In the genomic region with DNA sequence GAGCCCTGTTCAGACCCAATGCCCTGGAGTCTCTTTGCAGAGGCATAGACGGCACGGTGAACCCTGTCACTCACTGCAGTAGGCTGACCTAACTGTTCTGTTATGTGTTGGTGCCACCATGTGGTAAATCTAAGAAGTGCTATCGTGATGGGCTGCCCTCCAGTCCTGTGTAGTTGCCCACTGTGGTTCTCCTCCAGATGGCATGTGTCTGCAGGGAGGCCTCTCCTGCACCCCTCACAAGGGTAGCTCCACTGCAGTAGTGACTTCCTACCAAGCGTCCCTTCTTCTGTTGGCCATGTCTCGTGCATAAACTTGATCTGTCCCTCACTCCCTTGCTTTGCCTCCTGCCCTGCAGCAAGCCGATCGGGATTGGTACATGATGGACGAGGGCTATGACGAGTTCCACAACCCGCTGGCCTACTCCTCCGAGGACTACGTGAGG, we compare ENCODE assay signal across 8 cellular contexts. TPM values are rescaled to one million over a fixed set of nuclear protein-coding genes. Genes with fewer than 3 reads are reported as not detected.
DNase-seq lines count a peak whose midpoint lies in the region; ATAC-seq and TF ChIP-seq lines count a peak whose summit lies in the region.

No MANE protein-coding gene starts in this region.

- H3K4me3 ChIP-seq in esophagus squamous epithelium: no peak overlapping the region
- H3K4me3 ChIP-seq in aorta (ENCODE audit: low read length in 2 of 2): no peak overlapping the region

- H3K27me3 ChIP-seq in esophagus squamous epithelium (no peaks in the 10 kb centered on the region), aorta (ENCODE audit: control insufficient read depth in 1 of 2, insufficient read depth in 2 of 2, low read length in 1 of 2) (no peaks in the 10 kb centered on the region)

- H3K9me3 ChIP-seq in esophagus squamous epithelium: no peaks in the 10 kb centered on the region
- no peaks in the 10 kb centered on the region for H3K9me3 ChIP-seq in aorta (ENCODE audit: control insufficient read depth, low read length)

- H3K36me3 ChIP-seq in esophagus squamous epithelium (peaks cover 38 to 86% (median 58%) of the 10 kb centered on the region in 3 donors), aorta (ENCODE audit: control insufficient read depth in 1 of 2, insufficient read depth in 2 of 2, low read length in 1 of 2) (peaks cover 0 to 41% of the 10 kb centered on the region in 2 donors)

- TF ChIP-seq POLR2A in esophagus squamous epithelium (IDR thresholded peaks at IDR 0.05): no peak

- H3K27ac Mint-ChIP-seq in nephron: no peak overlapping the region

- peak; percentile 45 for DNase-seq in A172 (ENCODE audit: low spot score)
- peak; percentile 0 for DNase-seq in NCI-H2196 treated with DMSO at 0.1 percent for 48 hours (lab: John Stamatoyannopoulos, UW; ENCODE audit: unreplicated experiment)
- DNase-seq in activated CD4-positive, alpha-beta T cell treated with anti-CD3 and anti-CD28 coated beads, Interleukin-2, amount 50 U/mL, for 4 hours: peak; percentile 28 to 36
- no peak for DNase-seq in esophagus squamous epithelium (lab: John Stamatoyannopoulos, UW)
- DNase-seq in aorta: no peak

- H3K27me3 Mint-ChIP-seq in nephron (ENCODE audit: low read depth): no peaks in the 10 kb centered on the region

- peaks cover 8 to 19% (median 10%) of the 10 kb centered on the region in 3 donors for H3K4me1 ChIP-seq in esophagus squamous epithelium
- H3K4me1 ChIP-seq in aorta (ENCODE audit: control insufficient read depth in 1 of 2, insufficient read depth in 2 of 2, low read length in 2 of 2): peaks cover 0 to 4% of the 10 kb centered on the region in 2 donors

- H3K9me3 Mint-ChIP-seq in nephron: no peaks in the 10 kb centered on the region

- peaks cover 77% of the 10 kb centered on the region for H3K36me3 Mint-ChIP-seq in nephron (ENCODE audit: low read depth)

- no peak overlapping the region for H3K4me3 Mint-ChIP-seq in nephron

- peak; percentile 68 for ATAC-seq in HG02884 (IDR thresholded peaks at IDR 0.05; ENCODE audit: unreplicated experiment)
- peak; percentile 80 for ATAC-seq in aorta (ENCODE audit: low FRiP score)

- H3K4me1 Mint-ChIP-seq in nephron: peaks cover 13% of the 10 kb centered on the region

- TF ChIP-seq CTCF in GM12874 (IDR thresholded peaks at IDR 0.05; ENCODE audit: insufficient read depth, low read depth, low read length) (peak; percentile 56; the same call in 1 of the 2 replicates), esophagus squamous epithelium (IDR thresholded peaks at IDR 0.05) (peak in 5 of 6 experiments; percentile 28 to 64 (median 39)), nephron (IDR thresholded peaks at IDR 0.05; ENCODE audit: unreplicated experiment in 3 of 3) (peak; percentile 43 to 49 (median 47))

- intact Hi-C loops in esophagus squamous epithelium (cut with DNase I): no loop called here
- intact Hi-C loops in aorta (cut with DNase I): loop anchor here in 1 of 2 donors (5.0 kb wide), 1 partner anchor 92 kb away; a partner anchor contains a TSS

- no peak overlapping the region for H3K27ac ChIP-seq in esophagus squamous epithelium
- no peak overlapping the region for H3K27ac ChIP-seq in aorta (ENCODE audit: low read depth in 1 of 2, low read length in 2 of 2)

- 66 to 76% methylated on average over 8 to 11 of the region's 12 CpGs for WGBS in esophagus squamous epithelium, 2 donors
- WGBS in aorta, 2 donors: 63 to 66% methylated on average over 12 of the region's 12 CpGs

RNA-seq across cellular contexts. Expression of a gene that starts 5.8 kb away (rescaled TPM):
- total RNA-seq in A172 (2014; rRNA removed; shearing (Covaris generic)): 42.1 and 47.2 TPM in 2 replicates
- 10 to 100 TPM; 27.6 to 54.4 (median 43.4) TPM for total RNA-seq in esophagus squamous epithelium
- 10 to 100 TPM; 58.1 to 63.4 TPM for total RNA-seq in aorta
- polyA plus RNA-seq in aorta: 10 to 100 TPM; 22.4 to 77.4 TPM

RNA-seq across cellular contexts. Expression of a gene that starts 6.0 kb away (rescaled TPM):
- 9.2 and 12.0 TPM in 2 replicates for total RNA-seq in A172 (2014; rRNA removed; shearing (Covaris generic))
- total RNA-seq in esophagus squamous epithelium (10 to 100 TPM in 1 of 4 donors, 1 to 10 TPM in 3; 5.0 to 11.0 (median 8.5) TPM), aorta (10 to 100 TPM in 1 of 2 donors, 1 to 10 TPM in 1; 8.9 to 11.8 TPM)
- 1 to 10 TPM; 7.3 to 8.9 TPM for polyA plus RNA-seq in aorta

RNA-seq across cellular contexts. Expression of a gene that starts 36.4 kb away (rescaled TPM):
- total RNA-seq in A172 (2014; rRNA removed; shearing (Covaris generic)): 0.19 TPM in 1 of 2 replicates, not detected in the other
- not detected for total RNA-seq in esophagus squamous epithelium
- total RNA-seq in aorta: under 1 TPM in 1 of 2 donors, not detected in 1; 0.49 TPM
- polyA plus RNA-seq in aorta: 1 to 10 TPM; 1.1 to 4.8 TPM

RNA-seq across cellular contexts. Expression of a gene that starts 45.1 kb away (rescaled TPM):
- not detected in 2 replicates for total RNA-seq in A172 (2014; rRNA removed; shearing (Covaris generic))
- total RNA-seq in esophagus squamous epithelium (1 to 10 TPM in 2 of 4 donors, not detected in 2; 1.0 to 2.9 TPM), aorta (10 to 100 TPM; 19.4 to 83.0 TPM)
- 10 to 100 TPM in 1 of 2 donors, 1 to 10 TPM in 1; 3.5 to 34.7 TPM for polyA plus RNA-seq in aorta

Comparison
In these comparisons a context has a peak if more than half of its experiments do, and no peak if none do; other contexts are left out.
1. DNase-seq: peak in A172 (single experiment), NCI-H2196 treated with DMSO at 0.1 percent for 48 hours (single experiment) and activated CD4-positive, alpha-beta T cell treated with anti-CD3 and anti-CD28 coated beads, Interleukin-2, amount 50 U/mL, for 4 hours (2 of 2); none in esophagus squamous epithelium (single experiment) and aorta (0 of 2).
2. Peak in every context shown above with its lines, with median percentiles within 50 percentile points of each other: CTCF ChIP-seq.